In the genomic region with DNA sequence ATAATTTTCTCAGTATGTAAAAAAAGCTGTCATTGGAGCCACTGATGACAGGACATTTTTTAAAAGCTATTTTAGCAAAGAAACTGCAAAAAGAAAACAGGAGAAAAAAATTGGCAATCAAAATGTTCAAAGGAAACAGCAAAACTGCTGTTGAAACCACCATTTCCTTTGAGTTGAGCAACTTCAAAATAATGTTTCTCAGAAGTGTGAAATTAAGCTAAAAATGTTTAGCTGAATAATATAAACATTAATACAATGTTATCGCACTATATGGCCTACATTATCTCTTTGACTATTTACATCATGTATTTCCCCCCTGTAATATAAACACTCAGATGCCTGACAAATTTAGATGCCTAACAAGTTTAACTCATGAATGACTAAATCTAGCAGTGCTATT, we compare ENCODE assay signal across 26 cellular contexts. TPM values are rescaled to one million over a fixed set of nuclear protein-coding genes. Genes with fewer than 3 reads are reported as not detected.
DNase-seq lines count a peak whose midpoint lies in the region; ATAC-seq and TF ChIP-seq lines count a peak whose summit lies in the region.
"Had no signal": no experiment of that assay in that cellular context is flagged by ENCODE, and none has a peak within 500 bp of the region (broad histone marks: within the 10 kb centered on the region; RNA-seq: fewer than 3 reads in every experiment).

No MANE protein-coding gene starts in this region.

- H3K4me3 ChIP-seq in Loucy (ENCODE audit: low read length, poor library complexity, severe bottlenecking) (peak overlapping the region; percentile 8), heart left ventricle (no peak overlapping the region)
- H3K4me3 ChIP-seq: BLaER1, HAP-1, SJCRH30, smooth muscle cell had no signal

- H3K4me1 ChIP-seq in Loucy (ENCODE audit: insufficient read depth, low read length, poor library complexity, severe bottlenecking) (peaks cover 36% of the 10 kb centered on the region), heart left ventricle (peaks cover 0 to 29% (median 0%) of the 10 kb centered on the region in 12 donors)
- H3K4me1 ChIP-seq: BLaER1, HAP-1, SJCRH30 had no signal

- ATAC-seq in activated T-cell treated with anti-CD3 and anti-CD28 coated beads, Interleukin-2, amount 50 U/mL, for 4 hours, result no peak
- no peak for ATAC-seq in activated T-cell treated with anti-CD3 and anti-CD28 coated beads, Interleukin-2, amount 50 U/mL, for 72 hours (replicated peaks in 1 of 2)
- ATAC-seq in effector memory CD8-positive, alpha-beta T cell (replicated peaks), result peak; percentile 91
- ATAC-seq in GM21381 (IDR thresholded peaks at IDR 0.05; ENCODE audit: unreplicated experiment), result no peak
- ATAC-seq in heart left ventricle, result no peak
- ATAC-seq: activated CD4-positive, alpha-beta T cell treated with anti-CD3 and anti-CD28 coated beads for 36 hours; HepG2; left lobe of liver; Panc1; stimulated activated effector memory CD8-positive, alpha-beta T cell treated with anti-CD3 and anti-CD28 coated beads, Interleukin-12 subunit alpha, Interleukin-12 subunit beta, amount 100 ng/mL, for 72 hours had no signal

- TF ChIP-seq POLR2A in heart left ventricle (IDR thresholded peaks at IDR 0.05), result no peak

- H3K27me3 Mint-ChIP-seq in activated T-cell treated with anti-CD3 and anti-CD28 coated beads, Interleukin-2, amount 50 U/mL, for 4 hours (ENCODE audit: low read depth), result no peaks in the 10 kb centered on the region
- H3K27me3 Mint-ChIP-seq in activated T-cell treated with anti-CD3 and anti-CD28 coated beads, Interleukin-2, amount 50 U/mL, for 72 hours (ENCODE audit: low read depth), result peaks cover 12% of the 10 kb centered on the region
- H3K27me3 Mint-ChIP-seq in effector memory CD8-positive, alpha-beta T cell, result no peaks in the 10 kb centered on the region
- H3K27me3 Mint-ChIP-seq: activated CD4-positive, alpha-beta T cell treated with anti-CD3 and anti-CD28 coated beads for 36 hours had no signal

- peak overlapping the region; percentile 17 for H3K4me3 Mint-ChIP-seq in activated T-cell treated with anti-CD3 and anti-CD28 coated beads, Interleukin-2, amount 50 U/mL, for 4 hours
- H3K4me3 Mint-ChIP-seq in activated T-cell treated with anti-CD3 and anti-CD28 coated beads, Interleukin-2, amount 50 U/mL, for 72 hours, result no peak overlapping the region
- peak overlapping the region; percentile 56 to 76 for H3K4me3 Mint-ChIP-seq in effector memory CD8-positive, alpha-beta T cell
- H3K4me3 Mint-ChIP-seq: activated CD4-positive, alpha-beta T cell treated with anti-CD3 and anti-CD28 coated beads for 36 hours had no signal

- 66 to 75% (median 74%) methylated on average over 1 of the region's 1 CpG for WGBS in heart left ventricle, 4 donors

- intact Hi-C loops in heart left ventricle (cut with DNase I), result no loop called here

- no peak for TF ChIP-seq CTCF in Loucy (conservative IDR thresholded peaks at IDR 0.05; ENCODE audit: low read length)
- no peak for TF ChIP-seq CTCF in heart left ventricle (IDR thresholded peaks at IDR 0.05)

- H4K20me1 ChIP-seq in Loucy (ENCODE audit: insufficient read depth, low read length, poor library complexity, severe bottlenecking), result no peaks in the 10 kb centered on the region
- H4K20me1 ChIP-seq: BLaER1 had no signal

- no peaks in the 10 kb centered on the region for H3K36me3 Mint-ChIP-seq in activated T-cell treated with anti-CD3 and anti-CD28 coated beads, Interleukin-2, amount 50 U/mL, for 4 hours (ENCODE audit: insufficient read depth)
- peaks cover 4 to 5% of the 10 kb centered on the region in 2 donors for H3K36me3 Mint-ChIP-seq in activated T-cell treated with anti-CD3 and anti-CD28 coated beads, Interleukin-2, amount 50 U/mL, for 72 hours (ENCODE audit: insufficient read depth in 2 of 2)
- H3K36me3 Mint-ChIP-seq in effector memory CD8-positive, alpha-beta T cell (ENCODE audit: insufficient read depth), result peaks cover 3% of the 10 kb centered on the region
- H3K36me3 Mint-ChIP-seq: stimulated activated effector memory CD8-positive, alpha-beta T cell treated with anti-CD3 and anti-CD28 coated beads, Interleukin-12 subunit alpha, Interleukin-12 subunit beta, amount 100 ng/mL, for 72 hours had no signal

- H3F3A ChIP-seq in Loucy (ENCODE audit: low read depth), result peaks cover 5% of the 10 kb centered on the region; the same call in 1 of the 2 replicates

- H3K9ac ChIP-seq in Loucy (ENCODE audit: low read depth, low read length, poor library complexity, severe bottlenecking), result no peak overlapping the region
- H3K9ac ChIP-seq: BLaER1 had no signal

- H3K9me2 ChIP-seq in Loucy (replicated peaks; ENCODE audit: low read depth, low read length), result no peaks in the 10 kb centered on the region

- H3K4me1 Mint-ChIP-seq in activated T-cell treated with anti-CD3 and anti-CD28 coated beads, Interleukin-2, amount 50 U/mL, for 4 hours (ENCODE audit: low read depth), result peaks cover 44% of the 10 kb centered on the region
- H3K4me1 Mint-ChIP-seq in activated T-cell treated with anti-CD3 and anti-CD28 coated beads, Interleukin-2, amount 50 U/mL, for 72 hours (ENCODE audit: low read depth), result peaks cover 20% of the 10 kb centered on the region
- H3K4me1 Mint-ChIP-seq in effector memory CD8-positive, alpha-beta T cell (ENCODE audit: low read depth in 2 of 2), result peaks cover 41 to 50% of the 10 kb centered on the region in 2 donors

- H3K36me3 ChIP-seq in Loucy (ENCODE audit: insufficient read depth, low read length), result no peaks in the 10 kb centered on the region
- H3K36me3 ChIP-seq in heart left ventricle, result no peaks in the 10 kb centered on the region
- H3K36me3 ChIP-seq: BLaER1, HAP-1, SJCRH30 had no signal

- H3K27me3 ChIP-seq in Loucy (ENCODE audit: insufficient read depth, low read length, poor library complexity, severe bottlenecking) (no peaks in the 10 kb centered on the region), heart left ventricle (no peaks in the 10 kb centered on the region)
- H3K27me3 ChIP-seq: BLaER1, SJCRH30 had no signal

- no peak for DNase-seq in activated T-cell treated with anti-CD3 and anti-CD28 coated beads, Interleukin-2, amount 50 U/mL, for 4 hours
- DNase-seq in activated T-cell treated with anti-CD3 and anti-CD28 coated beads, Interleukin-2, amount 50 U/mL, for 72 hours, result no peak
- DNase-seq in effector memory CD8-positive, alpha-beta T cell, result no peak
- no peak for DNase-seq in heart left ventricle
- DNase-seq in activated gamma-delta T cell (lab: John Stamatoyannopoulos, UW), result no peak
- DNase-seq: ACHN; activated CD4-positive, alpha-beta T cell treated with anti-CD3 and anti-CD28 coated beads for 36 hours; activated CD8-positive, alpha-beta memory T cell treated with anti-CD3 and anti-CD28 coated beads, Interleukin-2, amount 50 U/mL, for 4 hours; activated effector memory CD4-positive, alpha-beta T cell treated with Interleukin-2 at 50 U/mL for 16 hours; DMS 273 treated with DMSO at 0.1 percent for 48 hours; head of caudate nucleus; NCI-H1436; NCI-H510A; SJCRH30; stimulated activated CD4-positive, alpha-beta T cell treated with anti-CD3 and anti-CD28 coated beads, Interleukin-2, amount 100 ng/mL, for 24 hours; substantia nigra had no signal

- peaks cover 7% of the 10 kb centered on the region; the same call in 1 of the 2 replicates for H3K9me3 ChIP-seq in Loucy (ENCODE audit: insufficient read depth, low read depth, low read length)
- H3K9me3 ChIP-seq in heart left ventricle, result peaks cover 0 to 22% (median 10%) of the 10 kb centered on the region in 12 donors
- H3K9me3 ChIP-seq: HAP-1 had no signal

- no peak overlapping the region for H3K27ac Mint-ChIP-seq in activated T-cell treated with anti-CD3 and anti-CD28 coated beads, Interleukin-2, amount 50 U/mL, for 72 hours
- H3K27ac Mint-ChIP-seq in effector memory CD8-positive, alpha-beta T cell, result peak overlapping the region; percentile 7 to 70

- peaks cover 4% of the 10 kb centered on the region for H3K9me3 Mint-ChIP-seq in activated T-cell treated with anti-CD3 and anti-CD28 coated beads, Interleukin-2, amount 50 U/mL, for 4 hours
- peaks cover 0 to 3% of the 10 kb centered on the region in 2 donors for H3K9me3 Mint-ChIP-seq in activated T-cell treated with anti-CD3 and anti-CD28 coated beads, Interleukin-2, amount 50 U/mL, for 72 hours
- peaks cover 2 to 5% of the 10 kb centered on the region in 2 donors for H3K9me3 Mint-ChIP-seq in effector memory CD8-positive, alpha-beta T cell

- H2AFZ ChIP-seq in Loucy (ENCODE audit: low read length), result no peak overlapping the region

- peak overlapping the region; percentile 46 for H3K4me2 ChIP-seq in Loucy (ENCODE audit: low read depth, low read length, poor library complexity, severe bottlenecking)
- H3K4me2 ChIP-seq: BLaER1, smooth muscle cell had no signal

- no peaks in the 10 kb centered on the region for H3K79me2 ChIP-seq in Loucy (ENCODE audit: insufficient read depth, low read length)

- H3K27ac ChIP-seq in heart left ventricle, result peak overlapping the region in 1 of 12 donors; percentile 32
- H3K27ac ChIP-seq: BLaER1, epithelial cell of prostate, SJCRH30 had no signal

RNA-seq across cellular contexts. Expression of a gene that starts 23.4 kb away (rescaled TPM):
- 1 to 10 TPM; 5.7 to 7.9 (median 6.1) TPM for total RNA-seq in activated T-cell treated with anti-CD3 and anti-CD28 coated beads, Interleukin-2, amount 50 U/mL, for 4 hours
- total RNA-seq in activated T-cell treated with anti-CD3 and anti-CD28 coated beads, Interleukin-2, amount 50 U/mL, for 72 hours, result 1 to 10 TPM; 6.3 to 10.0 TPM
- total RNA-seq in heart left ventricle, result 10 to 100 TPM in 3 of 9 donors, 1 to 10 TPM in 6; 3.2 to 58.6 (median 7.4) TPM
- polyA plus RNA-seq in heart left ventricle, result 1 to 10 TPM; 1.2 to 2.7 TPM

RNA-seq across cellular contexts. Expression of a gene that starts 54.2 kb away (rescaled TPM):
- total RNA-seq in activated T-cell treated with anti-CD3 and anti-CD28 coated beads, Interleukin-2, amount 50 U/mL, for 4 hours, result 100 to 1,000 TPM; 149 to 157 (median 152) TPM
- 10 to 100 TPM; 78.2 to 80.1 TPM for total RNA-seq in activated T-cell treated with anti-CD3 and anti-CD28 coated beads, Interleukin-2, amount 50 U/mL, for 72 hours
- total RNA-seq in heart left ventricle, result 10 to 100 TPM; 16.4 to 42.6 (median 31.1) TPM
- 10 to 100 TPM in 1 of 2 donors, 1 to 10 TPM in 1; 9.3 to 20.9 TPM for polyA plus RNA-seq in heart left ventricle

Comparison
In these comparisons a context has a peak if more than half of its experiments do, and no peak if none do; other contexts are left out.
1. H3K4me3 Mint-ChIP-seq: peak in activated T-cell treated with anti-CD3 and anti-CD28 coated beads, Interleukin-2, amount 50 U/mL, for 4 hours (single experiment) and effector memory CD8-positive, alpha-beta T cell (2 of 2); none in activated T-cell treated with anti-CD3 and anti-CD28 coated beads, Interleukin-2, amount 50 U/mL, for 72 hours (0 of 2).